8 cellular contexts compared by ENCODE assay signal in genomic region chr2:97935719-97936161, GRCh38.
DNase-seq lines count a peak whose midpoint lies in the region; ATAC-seq, FAIRE-seq and TF ChIP-seq lines count a peak whose summit lies in the region.

No MANE protein-coding gene starts in this region.

- H3K27ac Mint-ChIP-seq in astrocyte (ENCODE audit: unreplicated experiment) (no peak overlapping the region), neural progenitor cell (no peak overlapping the region), T-cell (no peak overlapping the region)

- H3K4me1 Mint-ChIP-seq in astrocyte (ENCODE audit: low read depth, unreplicated experiment) (peaks cover 22% of the 10 kb centered on the region), neural progenitor cell (peaks cover 32% of the 10 kb centered on the region), T-cell (peaks cover 85 to 88% (median 85%) of the 10 kb centered on the region in 3 donors)

- no peaks in the 10 kb centered on the region for H3K27me3 Mint-ChIP-seq in astrocyte (ENCODE audit: low read depth, unreplicated experiment)
- no peaks in the 10 kb centered on the region for H3K27me3 Mint-ChIP-seq in neural progenitor cell (ENCODE audit: insufficient read depth, low read depth)
- H3K27me3 Mint-ChIP-seq in T-cell, result no peaks in the 10 kb centered on the region

- H3K4me3 Mint-ChIP-seq in astrocyte (ENCODE audit: unreplicated experiment) (no peak overlapping the region), neural progenitor cell (no peak overlapping the region), T-cell (peak overlapping the region in 1 of 3 donors; percentile 10)

- peaks cover 8% of the 10 kb centered on the region for H3F3A ChIP-seq in neural progenitor cell (ENCODE audit: low read depth)

- POLR2A ChIA-PET in T-cell (lab: Charles Lee), result no interaction called here

- H4K20me1 ChIP-seq in astrocyte (ENCODE audit: insufficient read depth, low read length), result peaks cover 63% of the 10 kb centered on the region
- H4K20me1 ChIP-seq in neural progenitor cell (ENCODE audit: low read depth), result peaks cover 47% of the 10 kb centered on the region

- no peak overlapping the region for H3K4me3 ChIP-seq in astrocyte (ENCODE audit: insufficient read depth, low read depth, low read length)
- H3K4me3 ChIP-seq in neural progenitor cell, result peak overlapping the region; percentile 17

- H3K27ac ChIP-seq in astrocyte (ENCODE audit: low read depth, low read length) (no peak overlapping the region), neural progenitor cell (no peak overlapping the region)

- H3K27me3 ChIP-seq in astrocyte (ENCODE audit: insufficient read depth, low read length) (no peaks in the 10 kb centered on the region), neural progenitor cell (no peaks in the 10 kb centered on the region)

- H3K9ac ChIP-seq in astrocyte (ENCODE audit: low read length) (no peak overlapping the region), neural progenitor cell (no peak overlapping the region)

- peaks cover 10% of the 10 kb centered on the region for H3K4me1 ChIP-seq in astrocyte (ENCODE audit: insufficient read depth, low read length)
- peaks cover 14% of the 10 kb centered on the region for H3K4me1 ChIP-seq in neural progenitor cell

- H3K36me3 Mint-ChIP-seq in astrocyte (ENCODE audit: low read depth, unreplicated experiment) (no peaks in the 10 kb centered on the region), neural progenitor cell (peaks cover 8% of the 10 kb centered on the region), T-cell (peaks cover 11% of the 10 kb centered on the region)

- H3K9me3 ChIP-seq in astrocyte (ENCODE audit: insufficient read depth, low read depth, low read length) (no peaks in the 10 kb centered on the region), neural progenitor cell (ENCODE audit: low read depth) (no peaks in the 10 kb centered on the region)

- TF ChIP-seq CTCF in astrocyte (IDR thresholded peaks at IDR 0.05; ENCODE audit: insufficient read depth, low read depth, low read length) (no peak), neural progenitor cell (IDR thresholded peaks at IDR 0.05) (no peak)

- FAIRE-seq in astrocyte (lab: Jason Lieb, UNC), result no peak

- H2AFZ ChIP-seq in astrocyte (ENCODE audit: low read depth, low read length), result no peak overlapping the region
- no peak overlapping the region for H2AFZ ChIP-seq in neural progenitor cell (replicated peaks)

- no peaks in the 10 kb centered on the region for H3K36me3 ChIP-seq in astrocyte (ENCODE audit: insufficient read depth, low read length)
- no peaks in the 10 kb centered on the region for H3K36me3 ChIP-seq in neural progenitor cell

- H3K4me2 ChIP-seq in astrocyte (ENCODE audit: low read length) (peak overlapping the region; percentile 37), neural progenitor cell (peak overlapping the region; percentile 61)

- H3K9me3 Mint-ChIP-seq in astrocyte (ENCODE audit: unreplicated experiment) (no peaks in the 10 kb centered on the region), neural progenitor cell (peaks cover 17% of the 10 kb centered on the region), T-cell (peaks cover 0 to 5% (median 4%) of the 10 kb centered on the region in 3 donors)

- DNase-seq in astrocyte (ENCODE audit: low read depth) (peak; percentile 61), neural progenitor cell (ENCODE audit: low spot score) (peak; percentile 45), T-cell (no peak)
- no peak for DNase-seq in central memory CD4-positive, alpha-beta T cell

- CTCF ChIA-PET in T-cell (lab: Charles Lee), result no interaction called here

- ATAC-seq in GM18502 (IDR thresholded peaks at IDR 0.05; ENCODE audit: poor library complexity, unreplicated experiment), result peak; percentile 9
- peak; percentile 18 for ATAC-seq in HG03159 (IDR thresholded peaks at IDR 0.05; ENCODE audit: unreplicated experiment)
- no peak for ATAC-seq in GM21423 (IDR thresholded peaks at IDR 0.05; ENCODE audit: unreplicated experiment)
- ATAC-seq in T-cell (replicated peaks in 1 of 4), result no peak
- ATAC-seq in HG02840 (IDR thresholded peaks at IDR 0.05; ENCODE audit: low FRiP score, unreplicated experiment), result no peak

- H3K79me2 ChIP-seq in astrocyte (ENCODE audit: insufficient read depth, low read length) (peaks cover 69% of the 10 kb centered on the region), neural progenitor cell (ENCODE audit: low read depth) (peaks cover 76% of the 10 kb centered on the region)

Comparison
In these comparisons a context has a peak if more than half of its experiments do, and no peak if none do; other contexts are left out.
1. ATAC-seq: peak in GM18502 (single experiment) and HG03159 (single experiment); none in GM21423 (single experiment), T-cell (0 of 4) and HG02840 (single experiment).
2. DNase-seq: peak in astrocyte (single experiment) and neural progenitor cell (single experiment); none in central memory CD4-positive, alpha-beta T cell (single experiment) and T-cell (0 of 34).